In genomic region chr10:32207544-32207943, GRCh38 we compare ENCODE assay signal across 8 cellular contexts.
DNase-seq lines count a peak whose midpoint lies in the region; TF ChIP-seq lines count a peak whose summit lies in the region.

No MANE protein-coding gene starts in this region.

- intact Hi-C loops in sigmoid colon (cut with DNase I): no loop called here

- TF ChIP-seq EP300 in sigmoid colon (IDR thresholded peaks at IDR 0.05): no peak

- no peak for TF ChIP-seq POLR2A in sigmoid colon (IDR thresholded peaks at IDR 0.05)

- DNase-seq in ELR (ENCODE audit: low read depth) (peak; percentile 65), HCEC 1CT (peak; percentile 23), NCI-H82 treated with DMSO at 0.1 percent for 48 hours (lab: John Stamatoyannopoulos, UW; ENCODE audit: unreplicated experiment) (peak; percentile 14), fibroblast of gingiva (ENCODE audit: low read depth) (peak; percentile 16), renal cortical epithelial cell (ENCODE audit: low read depth) (peak; percentile 32), NCI-H187 treated with DMSO at 0.1 percent for 48 hours (lab: John Stamatoyannopoulos, UW) (no peak), sigmoid colon (no peak)
- DNase-seq in activated CD8-positive, alpha-beta memory T cell treated with anti-CD3 and anti-CD28 coated beads, Interleukin-2, amount 50 U/mL, for 4 hours: peak; percentile 55

- TF ChIP-seq CTCF in sigmoid colon (IDR thresholded peaks at IDR 0.05): peak in 2 of 4 experiments; percentile 24 to 48

- H3K4me3 ChIP-seq in sigmoid colon: no peak overlapping the region

- H3K36me3 ChIP-seq in sigmoid colon: no peaks in the 10 kb centered on the region

- H3K27me3 ChIP-seq in sigmoid colon: no peaks in the 10 kb centered on the region

- no peaks in the 10 kb centered on the region for H3K9me3 ChIP-seq in sigmoid colon

- 41 to 60% methylated on average over 2 of the region's 2 CpGs for WGBS in sigmoid colon, 2 donors

- H3K27ac ChIP-seq in sigmoid colon: no peak overlapping the region

- H3K4me1 ChIP-seq in sigmoid colon: no peaks in the 10 kb centered on the region

Comparison
In these comparisons a context has a peak if more than half of its experiments do, and no peak if none do; other contexts are left out.
1. DNase-seq: peak in ELR (single experiment), HCEC 1CT (single experiment), NCI-H82 treated with DMSO at 0.1 percent for 48 hours (single experiment), activated CD8-positive, alpha-beta memory T cell treated with anti-CD3 and anti-CD28 coated beads, Interleukin-2, amount 50 U/mL, for 4 hours (single experiment), fibroblast of gingiva (single experiment) and renal cortical epithelial cell (single experiment); none in NCI-H187 treated with DMSO at 0.1 percent for 48 hours (single experiment) and sigmoid colon (single experiment).